9 cellular contexts compared by ENCODE assay signal in genomic region chr10:35300063-35300699, GRCh38. TPM values are rescaled to one million over a fixed set of nuclear protein-coding genes. Genes with fewer than 3 reads are reported as not detected.
A peak's percentile ranks its signal among the peaks of the same experiment; 100 is the strongest.
DNase-seq lines count a peak whose midpoint lies in the region; ATAC-seq and TF ChIP-seq lines count a peak whose summit lies in the region.
"Had no signal": no experiment of that assay in that cellular context is flagged by ENCODE, and none has a peak within 500 bp of the region (broad histone marks: within the 10 kb centered on the region; RNA-seq: fewer than 3 reads in every experiment).

No MANE protein-coding gene starts in this region.

- CTCF ChIA-PET in CD4-positive, alpha-beta memory T cell (lab: Charles Lee; ENCODE audit: partially characterized antibody) = no interaction called here

- peak; percentile 29 for DNase-seq in AG09309 (ENCODE audit: low read depth)
- DNase-seq in SJCRH30 = peak; percentile 49 to 56
- DNase-seq in left lung = no peak
- no peak for DNase-seq in prostate gland (ENCODE audit: low spot score)
- no peak for DNase-seq in activated effector memory CD4-positive, alpha-beta T cell treated with Interleukin-2 at 50 U/mL for 16 hours
- no peak for DNase-seq in CD4-positive, alpha-beta memory T cell

- H3K9me3 ChIP-seq in SJCRH30 (replicated peaks) = no peaks in the 10 kb centered on the region
- peaks cover 0 to 3% of the 10 kb centered on the region in 2 donors for H3K9me3 ChIP-seq in left lung
- H3K9me3 ChIP-seq in prostate gland = no peaks in the 10 kb centered on the region
- H3K9me3 ChIP-seq in CD4-positive, alpha-beta memory T cell (ENCODE audit: control insufficient read depth in 1 of 2, low read length in 2 of 2) = no peaks in the 10 kb centered on the region

- no peak overlapping the region for H3K4me3 ChIP-seq in AG09309 (ENCODE audit: control insufficient read depth, low read depth, low read length)
- H3K4me3 ChIP-seq in SJCRH30 = no peak overlapping the region
- H3K4me3 ChIP-seq in left lung = no peak overlapping the region
- H3K4me3 ChIP-seq in prostate gland = no peak overlapping the region
- H3K4me3 ChIP-seq in CD4-positive, alpha-beta memory T cell (ENCODE audit: low read length in 2 of 2) = no peak overlapping the region

- H3K4me1 ChIP-seq in SJCRH30 = no peaks in the 10 kb centered on the region
- H3K4me1 ChIP-seq in left lung = no peaks in the 10 kb centered on the region
- no peaks in the 10 kb centered on the region for H3K4me1 ChIP-seq in prostate gland (replicated peaks)
- no peaks in the 10 kb centered on the region for H3K4me1 ChIP-seq in CD4-positive, alpha-beta memory T cell (ENCODE audit: insufficient read depth, low read length)

- H3K4me1 Mint-ChIP-seq in CD4-positive, alpha-beta memory T cell = peaks cover 0 to 3% (median under 1%) of the 10 kb centered on the region in 4 donors
- H3K4me1 Mint-ChIP-seq: activated naive CD4-positive, alpha-beta T cell treated with anti-CD3 and anti-CD28 coated beads, Interleukin-2, amount 50 U/mL, for 24 hours had no signal

- H3K27ac Mint-ChIP-seq in CD4-positive, alpha-beta memory T cell = no peak overlapping the region
- H3K27ac Mint-ChIP-seq: activated naive CD4-positive, alpha-beta T cell treated with anti-CD3 and anti-CD28 coated beads, Interleukin-2, amount 50 U/mL, for 24 hours had no signal

- H3K27ac ChIP-seq in SJCRH30 (no peak overlapping the region), left lung (no peak overlapping the region), prostate gland (no peak overlapping the region)
- H3K27ac ChIP-seq in CD4-positive, alpha-beta memory T cell (ENCODE audit: low read depth, low read length) = no peak overlapping the region

- H3K36me3 ChIP-seq in SJCRH30 (no peaks in the 10 kb centered on the region), left lung (no peaks in the 10 kb centered on the region), prostate gland (no peaks in the 10 kb centered on the region)
- H3K36me3 ChIP-seq in CD4-positive, alpha-beta memory T cell (ENCODE audit: insufficient read depth, low read length) = no peaks in the 10 kb centered on the region

- H3K9me3 Mint-ChIP-seq in CD4-positive, alpha-beta memory T cell = peaks cover 0 to 5% (median 3%) of the 10 kb centered on the region in 8 donors
- H3K9me3 Mint-ChIP-seq: activated naive CD4-positive, alpha-beta T cell treated with anti-CD3 and anti-CD28 coated beads, Interleukin-2, amount 50 U/mL, for 24 hours had no signal

- TF ChIP-seq POLR2A in prostate gland (IDR thresholded peaks at IDR 0.05) = no peak

- ATAC-seq in GM19035 (IDR thresholded peaks at IDR 0.05; ENCODE audit: unreplicated experiment) (peak; percentile 97), HG03066 (IDR thresholded peaks at IDR 0.05; ENCODE audit: low read depth, unreplicated experiment) (peak; percentile 82), left lung (peak; percentile 33)

- H3K36me3 Mint-ChIP-seq in CD4-positive, alpha-beta memory T cell = peaks cover 0 to 8% of the 10 kb centered on the region in 2 donors
- H3K36me3 Mint-ChIP-seq: activated naive CD4-positive, alpha-beta T cell treated with anti-CD3 and anti-CD28 coated beads, Interleukin-2, amount 50 U/mL, for 24 hours had no signal

- 53% methylated on average over 11 of the region's 11 CpGs for WGBS in prostate gland

- H3K27me3 ChIP-seq in SJCRH30 (no peaks in the 10 kb centered on the region), left lung (no peaks in the 10 kb centered on the region), prostate gland (replicated peaks; ENCODE audit: insufficient read depth) (no peaks in the 10 kb centered on the region)
- peaks cover 2% of the 10 kb centered on the region for H3K27me3 ChIP-seq in CD4-positive, alpha-beta memory T cell (ENCODE audit: insufficient read depth, low read length)

- no peak overlapping the region for H3K4me3 Mint-ChIP-seq in CD4-positive, alpha-beta memory T cell
- H3K4me3 Mint-ChIP-seq: activated naive CD4-positive, alpha-beta T cell treated with anti-CD3 and anti-CD28 coated beads, Interleukin-2, amount 50 U/mL, for 24 hours had no signal

- TF ChIP-seq CTCF in AG09309 (IDR thresholded peaks at IDR 0.05; ENCODE audit: control insufficient read depth, insufficient read depth, low read depth, low read length, missing control alignments) (no peak), left lung (IDR thresholded peaks at IDR 0.05) (no peak), prostate gland (IDR thresholded peaks at IDR 0.05) (no peak)

- intact Hi-C loops in left lung (cut with DNase I) = no loop called here
- intact Hi-C loops in prostate gland (cut with DNase I) = no loop called here
- intact Hi-C loops in CD4-positive, alpha-beta memory T cell (cut with micrococcal nuclease) = no loop called here

- H3K27me3 Mint-ChIP-seq in CD4-positive, alpha-beta memory T cell = peaks cover 13 to 16% of the 10 kb centered on the region in 2 donors

- POLR2A ChIA-PET in CD4-positive, alpha-beta memory T cell (lab: Charles Lee; ENCODE audit: partially characterized antibody) = no interaction called here

RNA-seq across cellular contexts. Expression of gene CCNY, which starts 36.1 kb away (rescaled TPM):
- 42.6 and 47.2 TPM in 2 replicates for total RNA-seq in SJCRH30 (2014; rRNA removed; shearing (Covaris generic))
- total RNA-seq in left lung = 10 to 100 TPM; 60.9 to 68.1 TPM
- total RNA-seq in prostate gland = 10 to 100 TPM; 31.6 to 54.0 TPM
- total RNA-seq in CD4-positive, alpha-beta memory T cell = 10 to 100 TPM; 65.9 to 66.7 TPM
- 10 to 100 TPM in 1 of 2 donors, 1 to 10 TPM in 1; 5.6 to 17.1 TPM for polyA plus RNA-seq in CD4-positive, alpha-beta memory T cell

Comparison
In these comparisons a context has a peak if more than half of its experiments do, and no peak if none do; other contexts are left out.
1. DNase-seq: peak in AG09309 (single experiment) and SJCRH30 (2 of 2); none in left lung (0 of 2), prostate gland (single experiment), activated effector memory CD4-positive, alpha-beta T cell treated with Interleukin-2 at 50 U/mL for 16 hours (single experiment) and CD4-positive, alpha-beta memory T cell (0 of 5).
2. ATAC-seq: peak in every context shown above with its lines; median percentile 97 in GM19035; 82 in HG03066; 33 in left lung.